ENCODE assay signal across 17 cellular contexts in genomic region chr12:127107744-127108143, GRCh38.
A peak's percentile ranks its signal among the peaks of the same experiment; 100 is the strongest.
DNase-seq lines count a peak whose midpoint lies in the region; ATAC-seq lines count a peak whose summit lies in the region.
"Had no signal": no experiment of that assay in that cellular context is flagged by ENCODE, and none has a peak within 500 bp of the region (broad histone marks: within the 10 kb centered on the region; RNA-seq: fewer than 3 reads in every experiment).

No MANE protein-coding gene starts in this region.

- no peaks in the 10 kb centered on the region for H3K27me3 ChIP-seq in H7 (ENCODE audit: control insufficient read depth, insufficient read depth, low read length)

- peaks cover 9% of the 10 kb centered on the region for H3K4me1 Mint-ChIP-seq in T-helper 17 cell
- H3K4me1 Mint-ChIP-seq: nephron progenitor cell had no signal

- H3K9me3 ChIP-seq in T-helper 17 cell (ENCODE audit: control insufficient read depth, low read length, poor library complexity, severe bottlenecking), result no peaks in the 10 kb centered on the region
- H3K9me3 ChIP-seq: SK-N-SH, stomach had no signal

- H3K4me3 ChIP-seq in H7 (ENCODE audit: insufficient read depth, low read depth, low read length), result no peak overlapping the region
- H3K4me3 ChIP-seq: stomach had no signal

- DNase-seq in HT1080 (ENCODE audit: low read depth), result peak; percentile 84
- no peak for DNase-seq in T-helper 17 cell
- DNase-seq in kidney tubule cell (ENCODE audit: low spot score), result peak; percentile 69
- DNase-seq in H7, result no peak
- DNase-seq in NCI-H82 (lab: John Stamatoyannopoulos, UW), result no peak
- DNase-seq: GDM1; NCI-H1436 treated with DMSO at 0.1 percent for 48 hours; NCI-H2171 treated with DMSO at 0.1 percent for 48 hours; nephron progenitor cell; SK-N-SH; stimulated activated CD4-positive, alpha-beta T cell treated with anti-CD3 and anti-CD28 coated beads, Interleukin-2, amount 100 ng/mL, for 48 hours; stomach; trophoblast cell had no signal

- ATAC-seq in GM18511 (IDR thresholded peaks at IDR 0.05; ENCODE audit: unreplicated experiment) (peak; percentile 41), T-helper 17 cell (no peak), GM18858 (IDR thresholded peaks at IDR 0.05; ENCODE audit: unreplicated experiment) (no peak), HG02759 (IDR thresholded peaks at IDR 0.05; ENCODE audit: unreplicated experiment) (no peak)

- H3K27me3 Mint-ChIP-seq in T-helper 17 cell, result peaks cover 59% of the 10 kb centered on the region
- H3K27me3 Mint-ChIP-seq: dendritic cell treated with granulocyte-macrophage colony-stimulating factor and Interleukin-4, amounts not matched to agents 40 ng/mL and 50 ng/mL, for 4 days had no signal

- peak overlapping the region; percentile 51 for H3K27ac Mint-ChIP-seq in T-helper 17 cell
- H3K27ac Mint-ChIP-seq: dendritic cell treated with granulocyte-macrophage colony-stimulating factor and Interleukin-4, amounts not matched to agents 40 ng/mL and 50 ng/mL, for 4 days; nephron progenitor cell had no signal

- H3K36me3 Mint-ChIP-seq in T-helper 17 cell (ENCODE audit: low read depth), result no peaks in the 10 kb centered on the region

- H3K4me3 Mint-ChIP-seq in T-helper 17 cell, result no peak overlapping the region
- H3K4me3 Mint-ChIP-seq: dendritic cell treated with granulocyte-macrophage colony-stimulating factor and Interleukin-4, amounts not matched to agents 40 ng/mL and 50 ng/mL, for 4 days; nephron progenitor cell had no signal

- H3K36me3 ChIP-seq in H7 (replicated peaks; ENCODE audit: control insufficient read depth, insufficient read depth, low read length), result no peaks in the 10 kb centered on the region
- H3K36me3 ChIP-seq: stomach had no signal

Comparison
In these comparisons a context has a peak if more than half of its experiments do, and no peak if none do; other contexts are left out.
1. DNase-seq: peak in HT1080 (single experiment) and kidney tubule cell (single experiment); none in T-helper 17 cell (0 of 3), H7 (single experiment) and NCI-H82 (single experiment).